In the genomic region with DNA sequence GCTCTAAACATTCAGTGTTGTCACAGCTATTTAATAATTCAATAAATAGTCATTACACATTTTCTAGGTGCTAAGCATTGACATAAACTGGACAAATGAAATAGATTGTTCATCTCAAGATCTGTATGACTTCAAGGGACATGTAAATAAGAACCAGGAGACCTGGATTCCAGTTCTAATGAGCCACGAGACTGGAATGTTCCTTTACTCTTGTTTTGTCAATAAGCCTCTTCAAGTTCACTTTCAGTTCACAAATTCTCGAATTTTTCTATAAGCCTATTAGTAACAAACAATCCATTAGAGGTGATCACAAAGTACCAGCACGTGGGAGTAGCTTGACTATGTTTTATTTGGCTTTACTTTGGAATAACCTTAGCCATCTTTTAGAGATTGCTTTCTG, we compare ENCODE assay signal across 21 cellular contexts.
"Had no signal": no experiment of that assay in that cellular context is flagged by ENCODE, and none has a peak within 500 bp of the region (broad histone marks: within the 10 kb centered on the region; RNA-seq: fewer than 3 reads in every experiment).

No MANE protein-coding gene starts in this region.

- ATAC-seq: activated CD8-positive, alpha-beta memory T cell treated with anti-CD3 and anti-CD28 coated beads, Interleukin-2, amount 10 ng/mL, durations not matched to agents 7 days and 5 days; WTC11 had no signal

- H3K9me3 ChIP-seq: ascending aorta had no signal

- DNase-seq: activated CD4-positive, alpha-beta T cell treated with anti-CD3 and anti-CD28 coated beads for 48 hours; activated CD4-positive, alpha-beta T cell treated with anti-CD3 and anti-CD28 coated beads, Interleukin-2, amount 50 U/mL, for 48 hours; activated CD4-positive, CD25-positive, alpha-beta regulatory T cell treated with anti-CD3 and anti-CD28 coated beads, Interleukin-2, amount 50 U/mL, for 72 hours; activated CD8-positive, alpha-beta memory T cell treated with anti-CD3 and anti-CD28 coated beads, Interleukin-2, amount 10 ng/mL, durations not matched to agents 7 days and 5 days; activated effector memory CD4-positive, alpha-beta T cell treated with Interleukin-2 at 50 U/mL for 16 hours; activated naive CD4-positive, alpha-beta T cell; activated T-cell treated with anti-CD3 and anti-CD28 coated beads, Interleukin-2, amount 50 U/mL, for 24 hours; amniotic stem cell; Kasumi-1; KBM-7; MV-4-11; NCI-H1092 treated with DMSO at 0.1 percent for 48 hours; NCI-H1436 treated with DMSO at 0.1 percent for 48 hours; NCI-H187; NCI-H2081; NCI-H446; NCI-H524; SHP77 treated with DMSO at 0.1 percent for 48 hours had no signal

- H3K4me1 ChIP-seq: ascending aorta had no signal

- H3K27me3 ChIP-seq: ascending aorta had no signal

- H3K27ac ChIP-seq: ascending aorta, PC-9 had no signal

- H2AFZ ChIP-seq: PC-9 had no signal

- H3K36me3 ChIP-seq: ascending aorta had no signal

- H3K4me2 ChIP-seq: PC-9 had no signal

- H3K4me3 ChIP-seq: ascending aorta, PC-9 had no signal
